ENCODE assay signal across 9 cellular contexts in the genomic region with DNA sequence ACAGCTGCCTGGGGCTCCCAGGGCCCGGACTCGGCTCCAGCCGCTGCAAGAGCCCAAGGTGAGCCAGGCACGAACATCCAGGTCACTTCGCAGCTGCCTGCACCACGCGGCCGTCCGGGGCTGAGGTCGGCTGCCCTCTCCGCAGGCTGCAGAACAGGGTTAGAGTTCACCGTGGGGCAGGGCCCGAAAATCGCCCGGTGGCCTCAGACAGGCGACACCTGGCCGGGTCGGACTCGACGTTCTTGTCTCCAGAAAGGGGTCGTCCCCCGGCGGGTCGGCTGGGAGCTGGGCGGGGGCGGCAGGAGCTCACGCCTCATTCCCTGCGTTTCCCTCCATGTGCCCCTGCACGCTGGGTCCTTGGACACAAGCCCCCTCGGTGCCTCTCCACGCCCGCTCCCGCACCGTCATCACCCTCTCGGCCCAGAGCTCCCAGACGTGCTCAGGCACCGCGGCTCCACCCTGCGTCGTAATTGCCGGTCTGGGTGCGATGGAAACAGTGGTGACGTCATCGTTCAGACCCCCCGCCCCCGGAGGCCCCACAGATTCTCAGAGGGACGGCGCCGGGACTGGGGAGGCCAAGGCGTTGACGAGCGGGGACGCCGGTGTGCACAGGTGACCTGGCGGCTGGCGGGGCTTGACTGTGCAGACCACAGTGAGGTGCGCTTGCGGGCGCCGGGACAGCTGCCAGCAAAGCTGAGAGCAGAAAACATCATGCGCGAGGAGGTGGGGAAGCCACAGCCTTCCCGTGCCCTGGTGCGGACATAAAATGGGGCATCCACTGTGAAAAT. TPM values are rescaled to one million over a fixed set of nuclear protein-coding genes. Genes with fewer than 3 reads are reported as not detected.
DNase-seq lines count a peak whose midpoint lies in the region; TF ChIP-seq lines count a peak whose summit lies in the region.
"Had no signal": no experiment of that assay in that cellular context is flagged by ENCODE, and none has a peak within 500 bp of the region (broad histone marks: within the 10 kb centered on the region; RNA-seq: fewer than 3 reads in every experiment).

No MANE protein-coding gene starts in this region.

- H3K9me3 Mint-ChIP-seq in CD14-positive monocyte: peaks cover 0 to 16% (median 7%) of the 10 kb centered on the region in 7 donors

- intact Hi-C loops in CD14-positive monocyte (cut with micrococcal nuclease): no loop called here

- TF ChIP-seq CTCF in fibroblast of pulmonary artery (IDR thresholded peaks at IDR 0.05; ENCODE audit: low read length, missing control alignments) (no peak), CD14-positive monocyte (IDR thresholded peaks at IDR 0.05) (no peak)

- peak; percentile 61 for DNase-seq in EL
- peak; percentile 20 for DNase-seq in NCI-H2227 treated with DMSO at 0.1 percent for 48 hours (lab: John Stamatoyannopoulos, UW)
- DNase-seq in activated CD8-positive, alpha-beta memory T cell treated with anti-CD3 and anti-CD28 coated beads, Interleukin-2, amount 50 U/mL, for 48 hours: peak; percentile 81
- DNase-seq in fibroblast of pulmonary artery (ENCODE audit: low read depth): peak; percentile 57
- DNase-seq in stimulated activated CD4-positive, alpha-beta T cell treated with anti-CD3 and anti-CD28 coated beads, Interleukin-1b, Interleukin-23, amount 100 ng/mL, for 48 hours: peak; percentile 64
- no peak for DNase-seq in CD14-positive monocyte (ENCODE audit: low spot score)
- no peak for DNase-seq in midbrain (lab: John Stamatoyannopoulos, UW)
- DNase-seq in NOMO-1 treated with DMSO at 0.1 percent for 48 hours (lab: John Stamatoyannopoulos, UW; ENCODE audit: unreplicated experiment): no peak

- H3K27me3 Mint-ChIP-seq in CD14-positive monocyte (ENCODE audit: low read depth in 3 of 3): peaks cover 49 to 65% (median 54%) of the 10 kb centered on the region in 3 donors

- peak overlapping the region in 1 of 2 donors; percentile 71 for H3K4me3 Mint-ChIP-seq in CD14-positive monocyte

- H3K4me1 Mint-ChIP-seq in CD14-positive monocyte: peaks cover 11% of the 10 kb centered on the region

- H3K36me3 Mint-ChIP-seq in CD14-positive monocyte: peaks cover 7 to 11% of the 10 kb centered on the region in 2 donors

- H3K4me3 ChIP-seq in fibroblast of pulmonary artery (replicated peaks; ENCODE audit: low read depth, low read length): peak overlapping the region; percentile 30

- no peak overlapping the region for H3K27ac Mint-ChIP-seq in CD14-positive monocyte

RNA-seq across cellular contexts. Expression of a gene that starts 4.0 kb away (rescaled TPM):
- polyA plus RNA-seq in CD14-positive monocyte: under 1 TPM in 1 of 2 donors, not detected in 1; 0.13 TPM
- polyA plus RNA-seq: liver had no signal

RNA-seq across cellular contexts. Expression of a gene that starts 12.1 kb away (rescaled TPM):
- 10 to 100 TPM; 49.9 to 52.7 TPM for polyA plus RNA-seq in CD14-positive monocyte

RNA-seq across cellular contexts. Expression of a gene that starts 24.7 kb away (rescaled TPM):
- polyA plus RNA-seq in CD14-positive monocyte: 10 to 100 TPM; 37.4 to 45.0 TPM

RNA-seq across cellular contexts. Expression of a gene that starts 25.1 kb away (rescaled TPM):
- not detected for polyA plus RNA-seq in CD14-positive monocyte
- polyA plus RNA-seq: liver had no signal

RNA-seq across cellular contexts. Expression of a gene that starts 30.2 kb away (rescaled TPM):
- polyA plus RNA-seq in CD14-positive monocyte: 100 to 1,000 TPM in 1 of 2 donors, 10 to 100 TPM in 1; 69.9 to 144 TPM

Comparison
In these comparisons a context has a peak if more than half of its experiments do, and no peak if none do; other contexts are left out.
1. DNase-seq: peak in EL (single experiment), NCI-H2227 treated with DMSO at 0.1 percent for 48 hours (single experiment), activated CD8-positive, alpha-beta memory T cell treated with anti-CD3 and anti-CD28 coated beads, Interleukin-2, amount 50 U/mL, for 48 hours (single experiment), fibroblast of pulmonary artery (single experiment) and stimulated activated CD4-positive, alpha-beta T cell treated with anti-CD3 and anti-CD28 coated beads, Interleukin-1b, Interleukin-23, amount 100 ng/mL, for 48 hours (single experiment); none in CD14-positive monocyte (single experiment), midbrain (single experiment) and NOMO-1 treated with DMSO at 0.1 percent for 48 hours (single experiment).